11 cellular contexts compared by ENCODE assay signal in the genomic region with DNA sequence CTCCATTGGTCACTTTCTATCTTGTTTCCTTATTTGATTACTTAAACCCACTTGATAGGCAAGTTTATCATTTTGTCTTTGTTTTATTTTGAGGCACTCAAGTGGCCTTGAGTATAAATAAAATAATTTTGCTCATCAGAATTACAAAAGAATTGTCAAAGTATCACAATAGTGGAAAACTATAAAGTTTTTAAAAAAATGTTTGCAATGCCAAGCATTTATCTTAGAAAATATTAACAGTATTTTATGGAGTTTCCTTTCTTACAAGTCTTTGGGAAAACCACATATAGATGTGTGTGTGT. TPM values are rescaled to one million over a fixed set of nuclear protein-coding genes. Genes with fewer than 3 reads are reported as not detected.
"Had no signal": no experiment of that assay in that cellular context is flagged by ENCODE, and none has a peak within 500 bp of the region (broad histone marks: within the 10 kb centered on the region; RNA-seq: fewer than 3 reads in every experiment).

No MANE protein-coding gene starts in this region.

- H3K9me3 ChIP-seq: ascending aorta, esophagus muscularis mucosa, sigmoid colon had no signal

- H3K4me3 Mint-ChIP-seq: activated CD4-positive, alpha-beta T cell treated with anti-CD3 and anti-CD28 coated beads, Interleukin-2, amount 10 ng/mL, durations not matched to agents 7 days and 5 days; activated T-helper 1 cell treated with anti-CD3 and anti-CD28 coated beads, Interleukin-12 subunit alpha, Interleukin-12 subunit beta, Interleukin-2, Interleukin-4 antibody, amounts not matched to agents 30 ng/mL and 10 ng/mL and 1 ng/mL, durations not matched to agents 14 hours and 24 hours and 36 hours; stimulated activated effector memory CD8-positive, alpha-beta T cell treated with anti-CD3 and anti-CD28 coated beads, Interleukin-12 subunit alpha, Interleukin-12 subunit beta, amount 100 ng/mL, for 72 hours; T-helper 2 cell treated with Interferon-gamma antibody and Interleukin-4, amounts not matched to agents 5 μg/mL and 100 μg/mL, for 36 hours had no signal

- H3K27me3 ChIP-seq: ascending aorta, esophagus muscularis mucosa, sigmoid colon had no signal

- H3K4me1 ChIP-seq: ascending aorta, parathyroid adenoma had no signal

- H3K4me3 ChIP-seq: ascending aorta, esophagus muscularis mucosa, sigmoid colon had no signal

- DNase-seq: activated CD4-positive, alpha-beta T cell treated with anti-CD3 and anti-CD28 coated beads, Interleukin-2, amount 10 ng/mL, durations not matched to agents 7 days and 5 days; sigmoid colon; stimulated activated CD4-positive, alpha-beta T cell treated with anti-CD3 and anti-CD28 coated beads, Interleukin-12 subunit alpha, Interleukin-12 subunit beta, amount 100 ng/mL, for 4 hours; stimulated activated CD4-positive, alpha-beta T cell treated with anti-CD3 and anti-CD28 coated beads, Interleukin-2, amount 100 ng/mL, for 24 hours had no signal

- H3K27me3 Mint-ChIP-seq: activated CD4-positive, alpha-beta T cell treated with anti-CD3 and anti-CD28 coated beads, Interleukin-2, amount 10 ng/mL, durations not matched to agents 7 days and 5 days; naive B cell had no signal

- H3K79me2 ChIP-seq: parathyroid adenoma had no signal

- H3K27ac Mint-ChIP-seq: activated CD4-positive, alpha-beta T cell treated with anti-CD3 and anti-CD28 coated beads, Interleukin-2, amount 10 ng/mL, durations not matched to agents 7 days and 5 days; activated T-helper 1 cell treated with anti-CD3 and anti-CD28 coated beads, Interleukin-12 subunit alpha, Interleukin-12 subunit beta, Interleukin-2, Interleukin-4 antibody, amounts not matched to agents 30 ng/mL and 10 ng/mL and 1 ng/mL, durations not matched to agents 14 hours and 24 hours and 36 hours; stimulated activated effector memory CD8-positive, alpha-beta T cell treated with anti-CD3 and anti-CD28 coated beads, Interleukin-12 subunit alpha, Interleukin-12 subunit beta, amount 100 ng/mL, for 72 hours; T-helper 2 cell treated with Interferon-gamma antibody and Interleukin-4, amounts not matched to agents 5 μg/mL and 100 μg/mL, for 36 hours had no signal

- H3K27ac ChIP-seq: ascending aorta, esophagus muscularis mucosa, parathyroid adenoma had no signal

- H2AFZ ChIP-seq: parathyroid adenoma had no signal

- H3K9ac ChIP-seq: parathyroid adenoma had no signal

- H3K9me3 Mint-ChIP-seq: activated CD4-positive, alpha-beta T cell treated with anti-CD3 and anti-CD28 coated beads, Interleukin-2, amount 10 ng/mL, durations not matched to agents 7 days and 5 days; activated T-helper 1 cell treated with anti-CD3 and anti-CD28 coated beads, Interleukin-12 subunit alpha, Interleukin-12 subunit beta, Interleukin-2, Interleukin-4 antibody, amounts not matched to agents 30 ng/mL and 10 ng/mL and 1 ng/mL, durations not matched to agents 14 hours and 24 hours and 36 hours; naive B cell; stimulated activated effector memory CD8-positive, alpha-beta T cell treated with anti-CD3 and anti-CD28 coated beads, Interleukin-12 subunit alpha, Interleukin-12 subunit beta, amount 100 ng/mL, for 72 hours; T-helper 2 cell treated with Interferon-gamma antibody and Interleukin-4, amounts not matched to agents 5 μg/mL and 100 μg/mL, for 36 hours had no signal

RNA-seq across cellular contexts. Expression of a gene that starts 36.4 kb away (rescaled TPM):
- total RNA-seq: ascending aorta had no signal
